ENCODE assay signal across 8 cellular contexts in genomic region chr16:88856122-88856827, GRCh38. TPM values are rescaled to one million over a fixed set of nuclear protein-coding genes. Genes with fewer than 3 reads are reported as not detected.
DNase-seq lines count a peak whose midpoint lies in the region; ATAC-seq, FAIRE-seq and TF ChIP-seq lines count a peak whose summit lies in the region.

No MANE protein-coding gene starts in this region.

- WGBS in H1 (ENCODE audit: extremely low coverage in 1 of 2, insufficient coverage in 1 of 2, insufficient read length in 1 of 2, insufficient replicate concordance in 2 of 2, low coverage in 1 of 2, low lambda C conversion rate in 2 of 2, missing lambda C conversion rate in 1 of 2), 2 experiments = 6% methylated on average over 16 of the region's 53 CpGs; no CpG with 5 or more reads in 1 of the 2 experiments

- no peak overlapping the region for H2AFZ ChIP-seq in H1 (ENCODE audit: low read length)

- no peak overlapping the region; the same call in 1 of the 2 replicates for H3K27ac ChIP-seq in SJCRH30
- H3K27ac ChIP-seq in H1 (ENCODE audit: low read depth, low read length) = no peak overlapping the region; the same call in 1 of the 2 replicates

- ATAC-seq in GM21528 (IDR thresholded peaks at IDR 0.05; ENCODE audit: low FRiP score, unreplicated experiment) = peak; percentile 9
- ATAC-seq in natural killer cell treated with Interleukin-12 subunit alpha and Interleukin-12 subunit beta and Interleukin-15 and Interleukin-18, amount 100 ng/mL, for 72 hours = no peak
- ATAC-seq in GM19351 (IDR thresholded peaks at IDR 0.05; ENCODE audit: unreplicated experiment) = no peak
- ATAC-seq in GM18858 (IDR thresholded peaks at IDR 0.05; ENCODE audit: unreplicated experiment) = no peak

- peaks cover 6% of the 10 kb centered on the region for H3K4me1 ChIP-seq in SJCRH30
- peaks cover 0 to 5% (median 3%) of the 10 kb centered on the region in 4 experiments; a peak in 5 of 7 replicates for H3K4me1 ChIP-seq in H1 (replicated peaks in 1 of 4; ENCODE audit: control insufficient read depth in 3 of 4, insufficient read depth in 4 of 4, low read length in 3 of 4)

- H3K36me3 ChIP-seq in SJCRH30 (no peaks in the 10 kb centered on the region), H1 (ENCODE audit: control insufficient read depth in 2 of 4, insufficient read depth in 4 of 4, low read length in 3 of 4) (peaks cover 10 to 19% (median 13%) of the 10 kb centered on the region in 4 experiments)

- H3K79me1 ChIP-seq in H1 (ENCODE audit: low read depth, low read length) = peaks cover 4% of the 10 kb centered on the region; the same call in 1 of the 2 replicates

- H3K9me3 ChIP-seq in SJCRH30 (replicated peaks) = no peaks in the 10 kb centered on the region
- peaks cover 0 to 5% of the 10 kb centered on the region in 2 experiments; a peak in 1 of 4 replicates for H3K9me3 ChIP-seq in H1 (ENCODE audit: insufficient read depth in 2 of 2, low read depth in 1 of 2, low read length in 1 of 2)

- H3K4me3 ChIP-seq in SJCRH30 (peak overlapping the region; percentile 80), H1 (ENCODE audit: extremely low read depth in 1 of 4, insufficient read depth in 2 of 4, low read depth in 3 of 4, low read length in 4 of 4) (peak overlapping the region; percentile 51 to 94 (median 77))

- peak overlapping the region; percentile 53 for H4K91ac ChIP-seq in H1 (replicated peaks; ENCODE audit: insufficient read length, low read length)

- no peak overlapping the region for H3K23ac ChIP-seq in H1 (ENCODE audit: insufficient read length)

- no peak for TF ChIP-seq EP300 in H1 (IDR thresholded peaks at IDR 0.05; ENCODE audit: borderline replicate concordance in 1 of 2, low read depth in 2 of 2, low read length in 2 of 2)

- no peak overlapping the region; the same call in 1 of the 2 replicates for H4K8ac ChIP-seq in H1 (ENCODE audit: extremely low read depth, insufficient read depth, low read length)

- H3K4me3 Mint-ChIP-seq in natural killer cell treated with Interleukin-12 subunit alpha and Interleukin-12 subunit beta and Interleukin-15 and Interleukin-18, amount 100 ng/mL, for 72 hours = peak overlapping the region; percentile 76

- no peak overlapping the region; a peak in 2 of 7 replicates for H3K9ac ChIP-seq in H1 (replicated peaks in 1 of 4; ENCODE audit: extremely low read depth in 1 of 4, low read depth in 3 of 4, low read length in 3 of 4)

- DNase-seq in SJCRH30 (no peak), H1 (ENCODE audit: low read depth in 1 of 2, low spot score in 2 of 2) (peak in 1 of 2 experiments; percentile 72), NCI-H1694 treated with DMSO at 0.1 percent for 48 hours (lab: John Stamatoyannopoulos, UW) (no peak), OCI-M1 (lab: John Stamatoyannopoulos, UW) (no peak)
- DNase-seq in natural killer cell treated with Interleukin-12 subunit alpha and Interleukin-12 subunit beta and Interleukin-15 and Interleukin-18, amount 100 ng/mL, for 72 hours (ENCODE audit: low spot score) = no peak

- H3K4me1 Mint-ChIP-seq in natural killer cell treated with Interleukin-12 subunit alpha and Interleukin-12 subunit beta and Interleukin-15 and Interleukin-18, amount 100 ng/mL, for 72 hours (ENCODE audit: low read depth in 2 of 2) = peaks cover 23 to 24% of the 10 kb centered on the region in 2 donors

- H3K79me2 ChIP-seq in H1 (ENCODE audit: control insufficient read depth in 1 of 2, insufficient read depth in 2 of 2, low read length in 2 of 2) = peaks cover 0 to 12% of the 10 kb centered on the region in 2 experiments; a peak in 1 of 4 replicates

- peak overlapping the region; percentile 49 to 100 for H3K4me2 ChIP-seq in H1 (ENCODE audit: insufficient read depth in 1 of 2, low read depth in 2 of 2, low read length in 2 of 2)

- H2BK20ac ChIP-seq in H1 (ENCODE audit: low read length) = no peak overlapping the region

- H3K14ac ChIP-seq in H1 (ENCODE audit: insufficient read length) = no peak overlapping the region

- no peak overlapping the region for H2BK12ac ChIP-seq in H1 (ENCODE audit: low read depth, low read length)

- CTCF ChIA-PET in H1 (lab: Charles Lee; ENCODE audit: partially characterized antibody) = interaction anchor here (0.8 to 4.1 kb wide), 6 partner anchors 24 to 224 kb away, joined by 3 to 29 read pairs (median 7); partner anchors contain the start of gene APRT

- H3K4ac ChIP-seq in H1 (replicated peaks; ENCODE audit: insufficient read length, low read depth, low read length) = no peak overlapping the region

- no peak for TF ChIP-seq RAD21 in H1 (IDR thresholded peaks at IDR 0.05 in 1 of 2, conservative IDR thresholded peaks at IDR 0.05 in 1 of 2; ENCODE audit: low read depth in 2 of 2, low read length in 2 of 2)

- no peak overlapping the region for H2BK15ac ChIP-seq in H1 (ENCODE audit: low read length)

- peaks cover 5% of the 10 kb centered on the region for H3K36me3 Mint-ChIP-seq in natural killer cell treated with Interleukin-12 subunit alpha and Interleukin-12 subunit beta and Interleukin-15 and Interleukin-18, amount 100 ng/mL, for 72 hours

- no peak overlapping the region; the same call in 1 of the 2 replicates for H3K18ac ChIP-seq in H1 (ENCODE audit: extremely low read depth, low read length)

- H3K27me3 Mint-ChIP-seq in natural killer cell treated with Interleukin-12 subunit alpha and Interleukin-12 subunit beta and Interleukin-15 and Interleukin-18, amount 100 ng/mL, for 72 hours = no peaks in the 10 kb centered on the region

- H2BK120ac ChIP-seq in H1 (replicated peaks; ENCODE audit: low read depth, low read length) = no peak overlapping the region

- no peaks in the 10 kb centered on the region for H3K9me3 Mint-ChIP-seq in natural killer cell treated with Interleukin-12 subunit alpha and Interleukin-12 subunit beta and Interleukin-15 and Interleukin-18, amount 100 ng/mL, for 72 hours

- POLR2A ChIA-PET in H1 (lab: Charles Lee; ENCODE audit: partially characterized antibody) = interaction anchor here (0.6 to 3.4 kb wide), 5 partner anchors 25 to 230 kb away, joined by 3 to 25 read pairs (median 3); partner anchors contain the start of gene APRT

- no peak overlapping the region for H3K56ac ChIP-seq in H1 (replicated peaks; ENCODE audit: insufficient read length, low read depth, low read length)

- peaks cover 4 to 10% of the 10 kb centered on the region in 2 experiments for H4K20me1 ChIP-seq in H1 (replicated peaks in 1 of 2; ENCODE audit: control insufficient read depth in 1 of 2, insufficient read depth in 2 of 2, low read length in 2 of 2)

- H3K27me3 ChIP-seq in SJCRH30 = no peaks in the 10 kb centered on the region
- H3K27me3 ChIP-seq in H1 (replicated peaks in 1 of 4; ENCODE audit: control insufficient read depth in 3 of 4, extremely low read depth in 1 of 4, insufficient read depth in 3 of 4, low read length in 3 of 4) = no peaks in the 10 kb centered on the region

- H3K23me2 ChIP-seq in H1 (ENCODE audit: low read depth, low read length) = peaks cover 2% of the 10 kb centered on the region

- H2AK5ac ChIP-seq in H1 (ENCODE audit: low read depth, low read length) = no peak overlapping the region

- H3K27ac Mint-ChIP-seq in natural killer cell treated with Interleukin-12 subunit alpha and Interleukin-12 subunit beta and Interleukin-15 and Interleukin-18, amount 100 ng/mL, for 72 hours = no peak overlapping the region

- FAIRE-seq in H1 (lab: Jason Lieb, UNC) = no peak

- H4K5ac ChIP-seq in H1 (ENCODE audit: insufficient read length, low read depth, low read length) = peak overlapping the region; percentile 4

- no peak overlapping the region; the same call in 1 of the 2 replicates for H2BK5ac ChIP-seq in H1 (ENCODE audit: low read depth, low read length)

- no peak for TF ChIP-seq POLR2A in H1 (IDR thresholded peaks at IDR 0.05; ENCODE audit: control extremely low read depth in 1 of 2, low read depth in 2 of 2, low read length in 2 of 2)

- no peak for TF ChIP-seq CTCF in H1 (IDR thresholded peaks at IDR 0.05; ENCODE audit: control extremely low read depth in 1 of 3, insufficient read depth in 1 of 3, low read depth in 1 of 3, low read length in 3 of 3)

RNA-seq across cellular contexts. Expression of gene GALNS, which starts 0.5 kb away (rescaled TPM):
- total RNA-seq in SJCRH30 (2014; rRNA removed; shearing (Covaris generic)) = 10.4 and 11.1 TPM in 2 replicates
- 17.8 and 22.4 TPM in 2 replicates for total RNA-seq in H1 (2021; fragmentation: NEBNext Ultra II Directional; extraction: Animal tissue kit (Norgen Biotek cat#: 25700))
- polyA plus RNA-seq in H1 (2011; rRNA removed) = 8.9 and 12.7 TPM in 2 replicates
- polyA plus RNA-seq in H1 (2011; cell fraction: cytosol; rRNA removed) = 9.8 TPM
- polyA plus RNA-seq in H1 (2011; cell fraction: nucleus; rRNA removed) = 28.1 TPM
- polyA plus RNA-seq in H1 (2012, experiment 1 of 2) = 15.7 to 17.2 TPM (median 16.7 TPM) in 4 replicates
- 11.6 TPM for polyA plus RNA-seq in H1 (2012, experiment 2 of 2)
- 14.6 TPM for polyA plus RNA-seq in H1 (2013, experiment 1 of 2)
- 15.0 TPM for polyA plus RNA-seq in H1 (2013, experiment 2 of 2)
- polyA minus RNA-seq in H1 (2011; rRNA and poly(A)+ RNA removed) = 7.5 and 10.5 TPM in 2 replicates
- polyA minus RNA-seq in H1 (2011; cell fraction: cytosol; rRNA and poly(A)+ RNA removed) = 10.6 TPM
- 22.3 TPM for polyA minus RNA-seq in H1 (2011; cell fraction: nucleus; rRNA and poly(A)+ RNA removed)
- total RNA-seq in natural killer cell treated with Interleukin-12 subunit alpha and Interleukin-12 subunit beta and Interleukin-15 and Interleukin-18, amount 100 ng/mL, for 72 hours = 10 to 100 TPM; 27.3 to 46.3 TPM

RNA-seq across cellular contexts. Expression of gene TRAPPC2L, which starts 0.7 kb away (rescaled TPM):
- 34.3 and 36.9 TPM in 2 replicates for total RNA-seq in SJCRH30 (2014; rRNA removed; shearing (Covaris generic))
- 94.0 and 98.7 TPM in 2 replicates for total RNA-seq in H1 (2021; fragmentation: NEBNext Ultra II Directional; extraction: Animal tissue kit (Norgen Biotek cat#: 25700))
- 113 and 133 TPM in 2 replicates for polyA plus RNA-seq in H1 (2011; rRNA removed)
- polyA plus RNA-seq in H1 (2011; cell fraction: cytosol; rRNA removed) = 98.2 TPM
- 131 TPM for polyA plus RNA-seq in H1 (2011; cell fraction: nucleus; rRNA removed)
- 129 to 276 TPM (median 222 TPM) in 4 replicates for polyA plus RNA-seq in H1 (2012, experiment 1 of 2)
- 213 TPM for polyA plus RNA-seq in H1 (2012, experiment 2 of 2)
- polyA plus RNA-seq in H1 (2013, experiment 1 of 2) = 84.6 TPM
- polyA plus RNA-seq in H1 (2013, experiment 2 of 2) = 84.6 TPM
- 61.8 and 63.2 TPM in 2 replicates for polyA minus RNA-seq in H1 (2011; rRNA and poly(A)+ RNA removed)
- 31.9 TPM for polyA minus RNA-seq in H1 (2011; cell fraction: cytosol; rRNA and poly(A)+ RNA removed)
- 47.8 TPM for polyA minus RNA-seq in H1 (2011; cell fraction: nucleus; rRNA and poly(A)+ RNA removed)
- total RNA-seq in natural killer cell treated with Interleukin-12 subunit alpha and Interleukin-12 subunit beta and Interleukin-15 and Interleukin-18, amount 100 ng/mL, for 72 hours = 10 to 100 TPM; 37.8 to 48.3 TPM

RNA-seq across cellular contexts. Expression of gene PABPN1L, which starts 10.2 kb away (rescaled TPM):
- total RNA-seq in SJCRH30 (2014; rRNA removed; shearing (Covaris generic)) = 0.25 TPM in 1 of 2 replicates, not detected in the other
- total RNA-seq in H1 (2021; fragmentation: NEBNext Ultra II Directional; extraction: Animal tissue kit (Norgen Biotek cat#: 25700)) = not detected in 2 replicates
- not detected in 2 replicates for polyA plus RNA-seq in H1 (2011; rRNA removed)
- polyA plus RNA-seq in H1 (2011; cell fraction: cytosol; rRNA removed) = not detected
- 0.20 TPM for polyA plus RNA-seq in H1 (2011; cell fraction: nucleus; rRNA removed)
- 0.17 TPM in 1 of 4 replicates, not detected in the others for polyA plus RNA-seq in H1 (2012, experiment 1 of 2)
- not detected for polyA plus RNA-seq in H1 (2012, experiment 2 of 2)
- polyA plus RNA-seq in H1 (2013, experiment 1 of 2) = not detected
- not detected for polyA plus RNA-seq in H1 (2013, experiment 2 of 2)
- polyA minus RNA-seq in H1 (2011; rRNA and poly(A)+ RNA removed) = not detected in 2 replicates
- not detected for polyA minus RNA-seq in H1 (2011; cell fraction: cytosol; rRNA and poly(A)+ RNA removed)
- polyA minus RNA-seq in H1 (2011; cell fraction: nucleus; rRNA and poly(A)+ RNA removed) = not detected
- total RNA-seq in natural killer cell treated with Interleukin-12 subunit alpha and Interleukin-12 subunit beta and Interleukin-15 and Interleukin-18, amount 100 ng/mL, for 72 hours = not detected

RNA-seq across cellular contexts. Expression of gene APRT, which starts 44.5 kb away (rescaled TPM):
- total RNA-seq in SJCRH30 (2014; rRNA removed; shearing (Covaris generic)) = 43.4 and 46.5 TPM in 2 replicates
- 221 and 244 TPM in 2 replicates for total RNA-seq in H1 (2021; fragmentation: NEBNext Ultra II Directional; extraction: Animal tissue kit (Norgen Biotek cat#: 25700))
- 267 and 272 TPM in 2 replicates for polyA plus RNA-seq in H1 (2011; rRNA removed)
- polyA plus RNA-seq in H1 (2011; cell fraction: cytosol; rRNA removed) = 183 TPM
- polyA plus RNA-seq in H1 (2011; cell fraction: nucleus; rRNA removed) = 229 TPM
- polyA plus RNA-seq in H1 (2012, experiment 1 of 2) = 277 to 336 TPM (median 307 TPM) in 4 replicates
- polyA plus RNA-seq in H1 (2012, experiment 2 of 2) = 319 TPM
- polyA plus RNA-seq in H1 (2013, experiment 1 of 2) = 268 TPM
- 292 TPM for polyA plus RNA-seq in H1 (2013, experiment 2 of 2)
- polyA minus RNA-seq in H1 (2011; rRNA and poly(A)+ RNA removed) = 35.1 and 46.4 TPM in 2 replicates
- polyA minus RNA-seq in H1 (2011; cell fraction: cytosol; rRNA and poly(A)+ RNA removed) = 153 TPM
- 113 TPM for polyA minus RNA-seq in H1 (2011; cell fraction: nucleus; rRNA and poly(A)+ RNA removed)
- total RNA-seq in natural killer cell treated with Interleukin-12 subunit alpha and Interleukin-12 subunit beta and Interleukin-15 and Interleukin-18, amount 100 ng/mL, for 72 hours = 100 to 1,000 TPM; 142 to 192 TPM

RNA-seq across cellular contexts. Expression of gene CDT1, which starts 52.7 kb away (rescaled TPM):
- total RNA-seq in SJCRH30 (2014; rRNA removed; shearing (Covaris generic)) = 24.3 and 27.2 TPM in 2 replicates
- 95.4 and 96.5 TPM in 2 replicates for total RNA-seq in H1 (2021; fragmentation: NEBNext Ultra II Directional; extraction: Animal tissue kit (Norgen Biotek cat#: 25700))
- 76.7 and 141 TPM in 2 replicates for polyA plus RNA-seq in H1 (2011; rRNA removed)
- 58.9 TPM for polyA plus RNA-seq in H1 (2011; cell fraction: cytosol; rRNA removed)
- polyA plus RNA-seq in H1 (2011; cell fraction: nucleus; rRNA removed) = 87.0 TPM
- 38.0 to 88.5 TPM (median 80.4 TPM) in 4 replicates for polyA plus RNA-seq in H1 (2012, experiment 1 of 2)
- polyA plus RNA-seq in H1 (2012, experiment 2 of 2) = 81.9 TPM
- polyA plus RNA-seq in H1 (2013, experiment 1 of 2) = 43.2 TPM
- 40.8 TPM for polyA plus RNA-seq in H1 (2013, experiment 2 of 2)
- 33.2 and 36.2 TPM in 2 replicates for polyA minus RNA-seq in H1 (2011; rRNA and poly(A)+ RNA removed)
- 144 TPM for polyA minus RNA-seq in H1 (2011; cell fraction: cytosol; rRNA and poly(A)+ RNA removed)
- 89.1 TPM for polyA minus RNA-seq in H1 (2011; cell fraction: nucleus; rRNA and poly(A)+ RNA removed)
- 100 to 1,000 TPM in 1 of 2 donors, 10 to 100 TPM in 1; 50.0 to 129 TPM for total RNA-seq in natural killer cell treated with Interleukin-12 subunit alpha and Interleukin-12 subunit beta and Interleukin-15 and Interleukin-18, amount 100 ng/mL, for 72 hours
